8 cellular contexts compared by ENCODE assay signal in genomic region chr16:22369221-22369811, GRCh38. TPM values are rescaled to one million over a fixed set of nuclear protein-coding genes. Genes with fewer than 3 reads are reported as not detected.
DNase-seq lines count a peak whose midpoint lies in the region; ATAC-seq lines count a peak whose summit lies in the region.

No MANE protein-coding gene starts in this region.

- peak overlapping the region; percentile 76 for H3K27ac Mint-ChIP-seq in activated CD8-positive, alpha-beta memory T cell treated with anti-CD3 and anti-CD28 coated beads, Interleukin-2, amount 10 ng/mL, durations not matched to agents 7 days and 5 days

- no peaks in the 10 kb centered on the region for H3K27me3 ChIP-seq in thymus (ENCODE audit: control insufficient read depth, insufficient read depth)

- H3K36me3 ChIP-seq in SK-N-MC (ENCODE audit: insufficient read depth, low read length): peaks cover 6% of the 10 kb centered on the region
- peaks cover 3% of the 10 kb centered on the region for H3K36me3 ChIP-seq in thymus (ENCODE audit: control insufficient read depth, insufficient read depth)

- H3K27ac ChIP-seq in SK-N-MC (peak overlapping the region; percentile 57), thymus (ENCODE audit: low read depth) (peak overlapping the region; percentile 25)

- H3K4me1 ChIP-seq in thymus (ENCODE audit: control insufficient read depth, insufficient read depth, low read length): peaks cover 20% of the 10 kb centered on the region

- H3K4me3 ChIP-seq in SK-N-MC: peak overlapping the region; percentile 17; the same call in 1 of the 2 replicates
- no peak overlapping the region for H3K4me3 ChIP-seq in thymus (ENCODE audit: low read length)

- CTCF ChIA-PET in activated CD8-positive, alpha-beta memory T cell treated with anti-CD3 and anti-CD28 coated beads, Interleukin-2, amount 10 ng/mL, durations not matched to agents 7 days and 5 days (lab: Charles Lee): interaction anchor here (0.7 to 1.5 kb wide), 4 partner anchors 9 to 50 kb away, joined by 4 to 7 read pairs (median 6); no protein-coding TSS in a partner anchor

- H3K4me3 Mint-ChIP-seq in activated CD8-positive, alpha-beta memory T cell treated with anti-CD3 and anti-CD28 coated beads, Interleukin-2, amount 10 ng/mL, durations not matched to agents 7 days and 5 days: no peak overlapping the region

- H3K9ac ChIP-seq in SK-N-MC (ENCODE audit: insufficient read length): no peak overlapping the region

- H3K9me3 ChIP-seq in SK-N-MC (ENCODE audit: low read depth, low read length) (no peaks in the 10 kb centered on the region), thymus (ENCODE audit: control insufficient read depth) (no peaks in the 10 kb centered on the region)

- H3K4me1 Mint-ChIP-seq in activated CD8-positive, alpha-beta memory T cell treated with anti-CD3 and anti-CD28 coated beads, Interleukin-2, amount 10 ng/mL, durations not matched to agents 7 days and 5 days: peaks cover 79% of the 10 kb centered on the region

- peaks cover 32% of the 10 kb centered on the region for H3K36me3 Mint-ChIP-seq in activated CD8-positive, alpha-beta memory T cell treated with anti-CD3 and anti-CD28 coated beads, Interleukin-2, amount 10 ng/mL, durations not matched to agents 7 days and 5 days

- no peak for ATAC-seq in activated CD8-positive, alpha-beta memory T cell treated with anti-CD3 and anti-CD28 coated beads, Interleukin-2, amount 10 ng/mL, durations not matched to agents 7 days and 5 days
- no peak for ATAC-seq in HG03439 (IDR thresholded peaks at IDR 0.05; ENCODE audit: unreplicated experiment)

- 56% methylated on average over 3 of the region's 3 CpGs for WGBS in thymus

- DNase-seq in activated CD8-positive, alpha-beta memory T cell treated with anti-CD3 and anti-CD28 coated beads, Interleukin-2, amount 10 ng/mL, durations not matched to agents 7 days and 5 days: no peak
- DNase-seq in activated CD8-positive, alpha-beta memory T cell treated with anti-CD3 and anti-CD28 coated beads, Interleukin-2, amount 50 U/mL, for 48 hours: no peak
- DNase-seq in SK-N-MC (ENCODE audit: low read depth, low spot score) (no peak), fibroblast of peridontal ligament (ENCODE audit: extremely low read depth) (peak; percentile 57), islet precursor cell (no peak), NCI-H345 treated with DMSO at 0.1 percent for 48 hours (lab: John Stamatoyannopoulos, UW; ENCODE audit: unreplicated experiment) (no peak)

- no peaks in the 10 kb centered on the region for H3K9me3 Mint-ChIP-seq in activated CD8-positive, alpha-beta memory T cell treated with anti-CD3 and anti-CD28 coated beads, Interleukin-2, amount 10 ng/mL, durations not matched to agents 7 days and 5 days (ENCODE audit: low read depth)

- H3K27me3 Mint-ChIP-seq in activated CD8-positive, alpha-beta memory T cell treated with anti-CD3 and anti-CD28 coated beads, Interleukin-2, amount 10 ng/mL, durations not matched to agents 7 days and 5 days: no peaks in the 10 kb centered on the region

RNA-seq across cellular contexts. Expression of gene CDR2, which starts 5.1 kb away (rescaled TPM):
- 10 to 100 TPM; 42.5 to 49.1 TPM for total RNA-seq in activated CD8-positive, alpha-beta memory T cell treated with anti-CD3 and anti-CD28 coated beads, Interleukin-2, amount 10 ng/mL, durations not matched to agents 7 days and 5 days
- polyA plus RNA-seq in thymus: 27.3 TPM
